8 cellular contexts compared by ENCODE assay signal in the genomic region with DNA sequence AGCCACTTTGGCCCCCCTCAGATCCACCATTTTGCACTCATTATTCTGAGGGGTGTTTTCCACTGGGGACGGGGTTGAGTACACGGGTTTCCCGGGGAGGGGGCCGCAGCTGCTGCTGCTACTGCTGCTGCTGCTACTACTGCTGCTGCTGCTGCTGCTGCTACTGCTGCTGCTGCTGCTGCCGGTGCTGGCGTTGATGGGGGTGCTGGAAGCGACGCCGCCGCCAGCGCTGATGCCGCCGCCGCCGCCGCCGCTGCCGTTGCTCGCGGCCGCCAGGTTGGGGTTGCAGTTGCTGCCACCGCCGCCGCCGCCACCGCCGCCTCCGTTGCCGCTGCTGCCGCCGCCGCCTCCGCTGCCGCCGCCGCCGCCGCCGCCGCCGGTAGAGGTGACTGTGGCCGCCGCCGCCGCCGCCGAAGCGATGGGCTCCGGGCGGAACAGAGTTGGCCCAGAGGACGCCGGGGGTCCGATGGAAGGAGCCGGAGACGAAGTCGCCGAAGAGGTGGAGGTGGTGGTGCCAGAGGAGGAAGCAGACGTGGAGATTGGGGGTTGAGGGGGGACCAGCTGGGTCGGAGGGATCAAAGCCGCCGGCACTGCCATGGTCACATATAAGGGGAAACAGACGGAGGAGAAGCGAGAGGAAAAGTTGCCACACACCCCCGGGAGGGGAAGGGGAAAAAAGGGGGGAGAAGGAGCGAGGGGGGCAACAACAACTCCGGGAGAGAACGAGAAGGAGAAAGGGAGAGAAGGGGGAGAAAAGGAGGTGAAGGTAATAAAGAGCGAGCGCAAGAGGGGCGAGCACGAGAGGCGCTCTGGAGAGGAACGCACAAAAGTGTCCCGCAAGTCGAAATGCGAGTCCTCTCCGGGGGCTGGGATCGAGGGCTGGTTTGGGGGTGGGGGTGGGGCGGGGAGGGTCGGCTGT. TPM values are rescaled to one million over a fixed set of nuclear protein-coding genes. Genes with fewer than 3 reads are reported as not detected.
DNase-seq lines count a peak whose midpoint lies in the region; ATAC-seq and TF ChIP-seq lines count a peak whose summit lies in the region.

No MANE protein-coding gene starts in this region.

- peaks cover 11% of the 10 kb centered on the region for H3K27me3 ChIP-seq in Caco-2 (replicated peaks; ENCODE audit: control insufficient read depth, insufficient read depth, low read length)
- peaks cover 56% of the 10 kb centered on the region for H3K27me3 ChIP-seq in endodermal cell (ENCODE audit: control insufficient read depth, insufficient read depth, low read length, poor library complexity, severe bottlenecking)
- peaks cover 18% of the 10 kb centered on the region for H3K27me3 ChIP-seq in mononuclear cell (ENCODE audit: insufficient read depth, low read length)
- no peaks in the 10 kb centered on the region for H3K27me3 ChIP-seq in vagina

- H3K4me3 ChIP-seq in Caco-2 (ENCODE audit: low read depth, low read length) (peak overlapping the region; percentile 48), HEK293 (ENCODE audit: low read depth, low read length) (peak overlapping the region; percentile 88), endodermal cell (ENCODE audit: low read length) (peak overlapping the region; percentile 90), mononuclear cell (ENCODE audit: low read length) (peak overlapping the region; percentile 51), vagina (peak overlapping the region; percentile 52 to 70)

- H3K36me3 Mint-ChIP-seq in Caco-2 (ENCODE audit: insufficient read depth, unreplicated experiment) (peaks cover 5% of the 10 kb centered on the region), endodermal cell (ENCODE audit: low read depth) (no peaks in the 10 kb centered on the region)
- no peaks in the 10 kb centered on the region for H3K36me3 Mint-ChIP-seq in T-helper 1 cell treated with Interleukin-12 subunit alpha and Interleukin-12 subunit beta and Interleukin-4 antibody, amounts not matched to agents 30 μg/mL and 1 μg/mL, for 36 hours (ENCODE audit: low read depth)

- POLR2A ChIA-PET in Caco-2 (lab: Charles Lee): no interaction called here
- POLR2A ChIA-PET in HEK293 (lab: Yijun Ruan, JAX): interaction anchor here (1.0 to 1.4 kb wide), 3 partner anchors 9 to 111 kb away, joined by 3 to 4 read pairs (median 4); no protein-coding TSS in a partner anchor

- H3K9me3 Mint-ChIP-seq in Caco-2 (ENCODE audit: unreplicated experiment) (no peaks in the 10 kb centered on the region), endodermal cell (no peaks in the 10 kb centered on the region)
- no peaks in the 10 kb centered on the region for H3K9me3 Mint-ChIP-seq in T-helper 1 cell treated with Interleukin-12 subunit alpha and Interleukin-12 subunit beta and Interleukin-4 antibody, amounts not matched to agents 30 μg/mL and 1 μg/mL, for 36 hours

- DNase-seq in Caco-2 (peak in 1 of 2 experiments; percentile 37), endodermal cell (peak; percentile 76), vagina (ENCODE audit: extremely low spot score in 2 of 2) (no peak), NOMO-1 treated with dmso at 0.1 percent for 144 hours (lab: John Stamatoyannopoulos, UW; ENCODE audit: unreplicated experiment) (no peak)

- CTCF ChIA-PET in Caco-2 (lab: Charles Lee): no interaction called here
- CTCF ChIA-PET in HEK293 (lab: Yijun Ruan, JAX): interaction anchor here (0.7 to 1.8 kb wide), 2 partner anchors 13 to 707 kb away, joined by 4 to 8 read pairs; no protein-coding TSS in a partner anchor

- BruUV-seq in Caco-2 (replicated peaks; lab: Mats Ljungman, UMichigan): no TSS peak

- H3K27ac ChIP-seq in HEK293 (ENCODE audit: extremely low read depth, low read depth, low read length) (peak overlapping the region; percentile 92), endodermal cell (ENCODE audit: low read depth, low read length) (peak overlapping the region; percentile 90), vagina (peak overlapping the region; percentile 89)

- TF ChIP-seq POLR2A in vagina (IDR thresholded peaks at IDR 0.05): no peak

- H3K36me3 ChIP-seq in Caco-2 (ENCODE audit: control insufficient read depth, insufficient read depth, low read length): no peaks in the 10 kb centered on the region
- H3K36me3 ChIP-seq in HEK293 (ENCODE audit: control insufficient read depth in 2 of 2, insufficient read depth in 1 of 2, low read length in 2 of 2): no peaks in the 10 kb centered on the region
- no peaks in the 10 kb centered on the region for H3K36me3 ChIP-seq in endodermal cell (ENCODE audit: control insufficient read depth, insufficient read depth, low read length)
- no peaks in the 10 kb centered on the region for H3K36me3 ChIP-seq in vagina

- WGBS in endodermal cell (ENCODE audit: insufficient coverage in 1 of 2, insufficient read length in 1 of 2), 2 experiments: 0% methylated on average over 4 to 80 of the region's 80 CpGs

- TF ChIP-seq CTCF in Caco-2 (IDR thresholded peaks at IDR 0.05; ENCODE audit: insufficient read depth in 1 of 2, low read depth in 1 of 2, low read length in 1 of 2, severe bottlenecking in 1 of 2, unreplicated experiment in 1 of 2) (no peak), HEK293 (tag by site-specific recombination; IDR thresholded peaks at IDR 0.05) (no peak), endodermal cell (conservative IDR thresholded peaks at IDR 0.05) (no peak), vagina (IDR thresholded peaks at IDR 0.05) (no peak)

- no peak overlapping the region for H3K27ac Mint-ChIP-seq in Caco-2 (ENCODE audit: unreplicated experiment)
- no peak overlapping the region for H3K27ac Mint-ChIP-seq in T-helper 1 cell treated with Interleukin-12 subunit alpha and Interleukin-12 subunit beta and Interleukin-4 antibody, amounts not matched to agents 30 μg/mL and 1 μg/mL, for 36 hours
- H3K27ac Mint-ChIP-seq in endodermal cell: no peak overlapping the region

- peaks cover 19% of the 10 kb centered on the region for H3K4me1 Mint-ChIP-seq in Caco-2 (ENCODE audit: low read depth, unreplicated experiment)
- peaks cover 18% of the 10 kb centered on the region for H3K4me1 Mint-ChIP-seq in T-helper 1 cell treated with Interleukin-12 subunit alpha and Interleukin-12 subunit beta and Interleukin-4 antibody, amounts not matched to agents 30 μg/mL and 1 μg/mL, for 36 hours (ENCODE audit: low read depth)
- H3K4me1 Mint-ChIP-seq in endodermal cell: peaks cover 19% of the 10 kb centered on the region

- H3K4me3 Mint-ChIP-seq in Caco-2 (ENCODE audit: unreplicated experiment) (peak overlapping the region; percentile 91), endodermal cell (peak overlapping the region; percentile 77)
- H3K4me3 Mint-ChIP-seq in T-helper 1 cell treated with Interleukin-12 subunit alpha and Interleukin-12 subunit beta and Interleukin-4 antibody, amounts not matched to agents 30 μg/mL and 1 μg/mL, for 36 hours: peak overlapping the region; percentile 73

- no peak overlapping the region for H3K9ac ChIP-seq in endodermal cell (ENCODE audit: extremely low read depth, low read length, poor library complexity, severe bottlenecking)

- H3K27me3 Mint-ChIP-seq in Caco-2 (ENCODE audit: insufficient read depth, unreplicated experiment): peaks cover 33% of the 10 kb centered on the region
- peaks cover 79% of the 10 kb centered on the region for H3K27me3 Mint-ChIP-seq in T-helper 1 cell treated with Interleukin-12 subunit alpha and Interleukin-12 subunit beta and Interleukin-4 antibody, amounts not matched to agents 30 μg/mL and 1 μg/mL, for 36 hours (ENCODE audit: low read depth)
- peaks cover 84% of the 10 kb centered on the region for H3K27me3 Mint-ChIP-seq in endodermal cell (ENCODE audit: insufficient read depth)

- H3K9me3 ChIP-seq in Caco-2 (no peaks in the 10 kb centered on the region), HEK293 (ENCODE audit: control insufficient read depth, insufficient read depth, low read depth, low read length) (no peaks in the 10 kb centered on the region), endodermal cell (ENCODE audit: control insufficient read depth, low read length) (no peaks in the 10 kb centered on the region), mononuclear cell (ENCODE audit: low read depth, low read length) (no peaks in the 10 kb centered on the region), vagina (no peaks in the 10 kb centered on the region)

- H3K4me1 ChIP-seq in Caco-2 (no peaks in the 10 kb centered on the region; the same call in 1 of the 2 replicates), HEK293 (ENCODE audit: control insufficient read depth, insufficient read depth, low read length) (peaks cover 5% of the 10 kb centered on the region; the same call in 1 of the 2 replicates), endodermal cell (ENCODE audit: control insufficient read depth, insufficient read depth, low read length) (no peaks in the 10 kb centered on the region), mononuclear cell (ENCODE audit: insufficient read depth, low read length) (peaks cover 4% of the 10 kb centered on the region), vagina (peaks cover 5% of the 10 kb centered on the region)

- ATAC-seq in GM21447 (IDR thresholded peaks at IDR 0.05; ENCODE audit: unreplicated experiment): no peak

- intact Hi-C loops in Caco-2 (cut with micrococcal nuclease; ENCODE audit: unreplicated experiment) (loop anchor here (1.0 kb wide), 1 partner anchor 13 kb away; no protein-coding TSS in a partner anchor), vagina (cut with DNase I) (no loop called here)

TF ChIP-seq in HEK293, 187 proteins besides CTCF, POLR2A, EP300 and RAD21 (continues in another document):
- TF ChIP-seq GLIS1 (tag by site-specific recombination; IDR thresholded peaks at IDR 0.05) (peak; percentile 12; the same call in 1 of the 2 replicates), ZXDB (tag by site-specific recombination; IDR thresholded peaks at IDR 0.05) (no peak), HOXD13 (CRISPR knock-in tag; IDR thresholded peaks at IDR 0.05; ENCODE audit: borderline replicate concordance) (no peak), ZNF514 (tag by site-specific recombination; IDR thresholded peaks at IDR 0.05) (no peak), ZSCAN23 (tag by site-specific recombination; IDR thresholded peaks at IDR 0.05) (no peak), ZNF211 (tag by site-specific recombination; IDR thresholded peaks at IDR 0.05; ENCODE audit: low read depth) (no peak), ZEB2 (tag by site-specific recombination; IDR thresholded peaks at IDR 0.05) (no peak)
- TF ChIP-seq, protein P1, sequence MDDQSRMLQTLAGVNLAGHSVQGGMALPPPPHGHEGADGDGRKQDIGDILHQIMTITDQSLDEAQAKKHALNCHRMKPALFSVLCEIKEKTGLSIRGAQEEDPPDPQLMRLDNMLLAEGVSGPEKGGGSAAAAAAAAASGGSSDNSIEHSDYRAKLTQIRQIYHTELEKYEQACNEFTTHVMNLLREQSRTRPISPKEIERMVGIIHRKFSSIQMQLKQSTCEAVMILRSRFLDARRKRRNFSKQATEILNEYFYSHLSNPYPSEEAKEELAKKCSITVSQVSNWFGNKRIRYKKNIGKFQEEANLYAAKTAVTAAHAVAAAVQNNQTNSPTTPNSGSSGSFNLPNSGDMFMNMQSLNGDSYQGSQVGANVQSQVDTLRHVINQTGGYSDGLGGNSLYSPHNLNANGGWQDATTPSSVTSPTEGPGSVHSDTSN (CRISPR knock-in tag; IDR thresholded peaks at IDR 0.05): no peak

RNA-seq across cellular contexts. Expression of a gene that starts 0.6 kb away (rescaled TPM):
- 1.2 and 1.3 TPM in 2 replicates for total RNA-seq in Caco-2 (2022)
- 1 to 10 TPM in 1 of 2 donors, under 1 TPM in 1; 0.81 to 1.2 TPM for total RNA-seq in endodermal cell
- polyA plus RNA-seq in endodermal cell (2013, experiment 1 of 2): 60.1 TPM
- 56.3 TPM for polyA plus RNA-seq in endodermal cell (2013, experiment 2 of 2)
- 0.42 TPM for total RNA-seq in mononuclear cell
- 7.9 TPM for total RNA-seq in vagina
